8 cellular contexts compared by ENCODE assay signal in genomic region chr3:52453496-52454234, GRCh38. TPM values are rescaled to one million over a fixed set of nuclear protein-coding genes. Genes with fewer than 3 reads are reported as not detected.
DNase-seq lines count a peak whose midpoint lies in the region; ATAC-seq and TF ChIP-seq lines count a peak whose summit lies in the region.

Gene TNNC1, minus strand, starts transcription at chr3:52454041. Its CDS starts 26 bp downstream, at chr3:52454015.

- POLR2A ChIA-PET in Caco-2 (lab: Charles Lee): interaction anchor here (0.6 kb wide), 1 partner anchor 81 kb away, joined by 11 read pairs; no protein-coding TSS in a partner anchor
- POLR2A ChIA-PET in RWPE1 (lab: Yijun Ruan, JAX; ENCODE audit: low non-redundant PET): no interaction called here

- peaks cover 15% of the 10 kb centered on the region for H3K36me3 Mint-ChIP-seq in Caco-2 (ENCODE audit: insufficient read depth, unreplicated experiment)
- peaks cover 10% of the 10 kb centered on the region for H3K36me3 Mint-ChIP-seq in osteocyte (ENCODE audit: unreplicated experiment)

- ATAC-seq in HG03097 (IDR thresholded peaks at IDR 0.05; ENCODE audit: low FRiP score, unreplicated experiment): no peak
- ATAC-seq in HG03175 (IDR thresholded peaks at IDR 0.05; ENCODE audit: unreplicated experiment): no peak

- H3K27me3 ChIP-seq in Caco-2 (replicated peaks; ENCODE audit: control insufficient read depth, insufficient read depth, low read length) (no peaks in the 10 kb centered on the region), esophagus squamous epithelium (no peaks in the 10 kb centered on the region)

- 73 to 83% methylated on average over 5 to 8 of the region's 16 CpGs for WGBS in esophagus squamous epithelium, 2 donors

- peaks cover 46% of the 10 kb centered on the region for H3K4me1 Mint-ChIP-seq in Caco-2 (ENCODE audit: low read depth, unreplicated experiment)
- H3K4me1 Mint-ChIP-seq in osteocyte (ENCODE audit: unreplicated experiment): peaks cover 28% of the 10 kb centered on the region

- TF ChIP-seq CTCF in Caco-2 (IDR thresholded peaks at IDR 0.05; ENCODE audit: insufficient read depth in 1 of 2, low read depth in 1 of 2, low read length in 1 of 2, severe bottlenecking in 1 of 2, unreplicated experiment in 1 of 2) (no peak), RWPE1 (conservative IDR thresholded peaks at IDR 0.05; ENCODE audit: low read depth) (no peak), esophagus squamous epithelium (IDR thresholded peaks at IDR 0.05) (no peak), osteocyte (IDR thresholded peaks at IDR 0.05) (no peak)

- no peaks in the 10 kb centered on the region for H3K9me3 ChIP-seq in Caco-2
- H3K9me3 ChIP-seq in esophagus squamous epithelium: no peaks in the 10 kb centered on the region

- BruUV-seq in Caco-2 (replicated peaks; lab: Mats Ljungman, UMichigan): TSS peak; percentile 55

- peak within 1 kb of the TSS; percentile 60 for H3K4me3 ChIP-seq in Caco-2 (ENCODE audit: low read depth, low read length)
- H3K4me3 ChIP-seq in esophagus squamous epithelium: peak within 1 kb of the TSS; percentile 89 to 97 (median 94)

- no peaks in the 10 kb centered on the region; the same call in 1 of the 2 replicates for H3K36me3 ChIP-seq in Caco-2 (ENCODE audit: control insufficient read depth, insufficient read depth, low read length)
- peaks cover 3 to 14% (median 10%) of the 10 kb centered on the region in 3 donors for H3K36me3 ChIP-seq in esophagus squamous epithelium

- peak within 1 kb of the TSS; percentile 84 for H3K27ac Mint-ChIP-seq in Caco-2 (ENCODE audit: unreplicated experiment)
- peak within 1 kb of the TSS; percentile 74 for H3K27ac Mint-ChIP-seq in osteocyte (ENCODE audit: unreplicated experiment)

- intact Hi-C loops in Caco-2 (cut with micrococcal nuclease; ENCODE audit: unreplicated experiment) (loop anchor here (10.0 kb wide), 1 partner anchor 81 kb away; the partner anchor contains the start of genes NT5DC2 and UQCC5), esophagus squamous epithelium (cut with DNase I) (no loop called here)

- TF ChIP-seq POLR2A in esophagus squamous epithelium (IDR thresholded peaks at IDR 0.05): no peak

- H3K9me3 Mint-ChIP-seq in Caco-2 (ENCODE audit: unreplicated experiment) (no peaks in the 10 kb centered on the region), osteocyte (ENCODE audit: unreplicated experiment) (no peaks in the 10 kb centered on the region)

- DNase-seq in Caco-2: peak; percentile 66 to 73
- DNase-seq in RWPE1 (ENCODE audit: low spot score): no peak
- DNase-seq in esophagus squamous epithelium (lab: John Stamatoyannopoulos, UW): no peak
- no peak for DNase-seq in osteocyte (ENCODE audit: extremely low spot score, unreplicated experiment)
- DNase-seq in EL: no peak
- no peak for DNase-seq in NCI-H524 treated with DMSO at 0.1 percent for 48 hours (lab: John Stamatoyannopoulos, UW)

- CTCF ChIA-PET in Caco-2 (lab: Charles Lee): interaction anchor here (1.7 kb wide), 1 partner anchor 29 kb away, joined by 10 read pairs; no protein-coding TSS in a partner anchor
- CTCF ChIA-PET in RWPE1 (lab: Yijun Ruan, JAX): no interaction called here

- H3K27me3 Mint-ChIP-seq in Caco-2 (ENCODE audit: insufficient read depth, unreplicated experiment) (no peaks in the 10 kb centered on the region), osteocyte (ENCODE audit: unreplicated experiment) (no peaks in the 10 kb centered on the region)

- H3K4me1 ChIP-seq in Caco-2 (peaks cover 74% of the 10 kb centered on the region), esophagus squamous epithelium (peaks cover 27 to 49% (median 36%) of the 10 kb centered on the region in 3 donors)

- H3K4me3 Mint-ChIP-seq in Caco-2 (ENCODE audit: unreplicated experiment): peak within 1 kb of the TSS; percentile 88
- H3K4me3 Mint-ChIP-seq in osteocyte (ENCODE audit: unreplicated experiment): peak within 1 kb of the TSS; percentile 98

- H3K27ac ChIP-seq in RWPE1 (peak within 1 kb of the TSS; percentile 89), esophagus squamous epithelium (peak within 1 kb of the TSS; percentile 90 to 95 (median 92))

RNA-seq across cellular contexts. Expression of gene TNNC1, which starts in this region (rescaled TPM):
- total RNA-seq in Caco-2 (2022) (36.1 and 40.5 TPM in 2 replicates), esophagus squamous epithelium (1 to 10 TPM in 1 of 4 donors, not detected in 3; 4.1 TPM), osteocyte (0.60 TPM in 1 of 2 replicates, not detected in the other)

Comparison
In these comparisons a context has a peak if more than half of its experiments do, and no peak if none do; other contexts are left out.
1. DNase-seq: peak in Caco-2 (2 of 2); none in RWPE1 (single experiment), esophagus squamous epithelium (single experiment), osteocyte (single experiment), EL (single experiment) and NCI-H524 treated with DMSO at 0.1 percent for 48 hours (single experiment).